18 cellular contexts compared by ENCODE assay signal in the genomic region with DNA sequence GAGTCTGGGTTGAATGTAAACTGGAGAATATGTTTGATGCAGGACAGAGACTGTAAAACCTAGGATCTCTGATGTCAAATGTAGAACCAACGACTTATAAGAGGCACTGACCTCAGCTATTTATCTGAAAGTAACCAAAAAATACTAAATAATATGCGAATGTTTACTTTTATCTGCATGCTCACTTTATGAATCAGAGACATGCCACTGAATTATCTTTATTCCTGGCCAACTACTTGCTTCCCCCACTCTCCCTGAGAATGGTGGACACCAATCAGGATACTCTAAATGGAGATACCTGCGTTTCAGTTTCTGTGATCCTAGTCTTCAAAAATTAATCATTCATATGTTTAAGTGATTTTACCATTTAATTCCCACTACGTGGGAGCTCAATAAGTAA.
A peak's percentile ranks its signal among the peaks of the same experiment; 100 is the strongest.
DNase-seq lines count a peak whose midpoint lies in the region; TF ChIP-seq lines count a peak whose summit lies in the region.
"Had no signal": no experiment of that assay in that cellular context is flagged by ENCODE, and none has a peak within 500 bp of the region (broad histone marks: within the 10 kb centered on the region; RNA-seq: fewer than 3 reads in every experiment).

No MANE protein-coding gene starts in this region.

- peaks cover 6% of the 10 kb centered on the region for H3F3A ChIP-seq in SK-N-SH (replicated peaks; ENCODE audit: insufficient read depth)

- H3K9ac ChIP-seq in SK-N-SH: no peak overlapping the region

- POLR2A ChIA-PET in SK-N-SH (lab: Yijun Ruan, JAX): no interaction called here

- H3K36me3 ChIP-seq in SK-N-SH (replicated peaks in 1 of 2; ENCODE audit: control insufficient read depth in 1 of 2, insufficient read depth in 2 of 2, low read length in 1 of 2): no peaks in the 10 kb centered on the region

- no peak overlapping the region; the same call in 1 of the 2 replicates for H3K4me3 Mint-ChIP-seq in HFFc6
- H3K4me3 Mint-ChIP-seq: CD8-positive, alpha-beta T cell had no signal

- peaks cover 50% of the 10 kb centered on the region; the same call in 1 of the 2 replicates for H3K4me1 Mint-ChIP-seq in HFFc6 (ENCODE audit: low read depth)

- no peaks in the 10 kb centered on the region for H3K9me2 ChIP-seq in SK-N-SH

- TF ChIP-seq RAD21 in SK-N-SH (IDR thresholded peaks at IDR 0.05; ENCODE audit: low read length): no peak

- no peak overlapping the region for H3K4me2 ChIP-seq in SK-N-SH
- H3K4me2 ChIP-seq: A549 had no signal

- peak overlapping the region; percentile 13 to 79; a peak in 2 of 4 replicates for H3K27ac ChIP-seq in SK-N-SH (ENCODE audit: low read depth in 2 of 2, low read length in 1 of 2)
- H3K27ac ChIP-seq: 22Rv1, A549, C4-2B had no signal

- CTCF ChIA-PET in SK-N-SH (lab: Yijun Ruan, JAX): interaction anchor here (0.9 kb wide), 1 partner anchor 9 kb away, joined by 4 read pairs; no protein-coding TSS in a partner anchor

- no peaks in the 10 kb centered on the region for H3K9me3 ChIP-seq in SK-N-SH
- H3K9me3 ChIP-seq: A549 had no signal

- 8% methylated on average over 4 of the region's 4 CpGs for WGBS in SK-N-SH (ENCODE audit: low lambda C conversion rate)

- no peaks in the 10 kb centered on the region for H3K36me3 Mint-ChIP-seq in HFFc6 (ENCODE audit: low read depth)
- H3K36me3 Mint-ChIP-seq: CD8-positive, alpha-beta T cell had no signal

- peaks cover 0 to 7% of the 10 kb centered on the region in 2 experiments; a peak in 1 of 4 replicates for H3K4me1 ChIP-seq in SK-N-SH (ENCODE audit: control insufficient read depth in 1 of 2, insufficient read depth in 2 of 2, low read depth in 1 of 2, low read length in 1 of 2)
- H3K4me1 ChIP-seq: A549 had no signal

- H4K20me1 ChIP-seq in SK-N-SH (ENCODE audit: insufficient read depth): no peaks in the 10 kb centered on the region

- no peak for TF ChIP-seq CTCF in HFFc6 (IDR thresholded peaks at IDR 0.05)
- TF ChIP-seq CTCF in SK-N-SH (IDR thresholded peaks at IDR 0.05): no peak
- TF ChIP-seq CTCF in fibroblast of villous mesenchyme (IDR thresholded peaks at IDR 0.05; ENCODE audit: insufficient read depth, low read depth, low read length): no peak

- H2AFZ ChIP-seq in SK-N-SH (ENCODE audit: low read depth): no peak overlapping the region

- H3K27me3 ChIP-seq in SK-N-SH (ENCODE audit: insufficient read depth): no peaks in the 10 kb centered on the region

- H3K4me3 ChIP-seq in SK-N-SH (ENCODE audit: low read depth in 2 of 2, low read length in 1 of 2): no peak overlapping the region
- no peak overlapping the region for H3K4me3 ChIP-seq in fibroblast of villous mesenchyme (ENCODE audit: low read depth, low read length)
- H3K4me3 ChIP-seq: A549 had no signal

- H3K79me2 ChIP-seq in SK-N-SH (ENCODE audit: insufficient read depth): no peaks in the 10 kb centered on the region

- no peaks in the 10 kb centered on the region for H3K27me3 Mint-ChIP-seq in HFFc6 (ENCODE audit: insufficient read depth)

- TF ChIP-seq EP300 in SK-N-SH (IDR thresholded peaks at IDR 0.05; ENCODE audit: borderline replicate concordance in 1 of 2, low read depth in 1 of 2, low read length in 1 of 2): no peak

- H3K9me3 Mint-ChIP-seq in HFFc6: peaks cover 5% of the 10 kb centered on the region; the same call in 1 of the 2 replicates

- no peak overlapping the region; the same call in 1 of the 2 replicates for H3K27ac Mint-ChIP-seq in HFFc6
- H3K27ac Mint-ChIP-seq: CD8-positive, alpha-beta T cell had no signal

- DNase-seq in EH (ENCODE audit: low read depth) (peak; percentile 3), HFFc6 (peak; percentile 6), SK-N-SH (no peak), fibroblast of villous mesenchyme (ENCODE audit: low read depth) (peak; percentile 47), mucosa of gallbladder (ENCODE audit: low spot score) (no peak), CD1c-positive myeloid dendritic cell (ENCODE audit: extremely low spot score) (no peak), cortex of kidney (lab: John Stamatoyannopoulos, UW) (no peak), GF-D8 (lab: John Stamatoyannopoulos, UW) (no peak)
- DNase-seq: AML-193; Calu3; CD8-positive, alpha-beta T cell; DMS79 treated with DMSO at 0.1 percent for 48 hours; GDM1; GOT3; H7 had no signal

TF ChIP-seq in SK-N-SH, 30 proteins besides CTCF, POLR2A, EP300 and RAD21:
- TF ChIP-seq TAF1 (IDR thresholded peaks at IDR 0.05; ENCODE audit: borderline replicate concordance, low read depth, low read length) (no peak), GATA2 (CRISPR knock-in tag; IDR thresholded peaks at IDR 0.05) (no peak), SMC3 (IDR thresholded peaks at IDR 0.05; ENCODE audit: low read depth, low read length) (no peak), RCOR1 (IDR thresholded peaks at IDR 0.05; ENCODE audit: low read length) (no peak), FOXJ3 (CRISPR knock-in tag; IDR thresholded peaks at IDR 0.05) (no peak), FOXM1 (IDR thresholded peaks at IDR 0.05; ENCODE audit: low read depth) (no peak), POLR2AphosphoS5 (IDR thresholded peaks at IDR 0.05; ENCODE audit: low read depth, low read length) (no peak), ELF1 (IDR thresholded peaks at IDR 0.05) (no peak)
- TF ChIP-seq, protein P1, sequence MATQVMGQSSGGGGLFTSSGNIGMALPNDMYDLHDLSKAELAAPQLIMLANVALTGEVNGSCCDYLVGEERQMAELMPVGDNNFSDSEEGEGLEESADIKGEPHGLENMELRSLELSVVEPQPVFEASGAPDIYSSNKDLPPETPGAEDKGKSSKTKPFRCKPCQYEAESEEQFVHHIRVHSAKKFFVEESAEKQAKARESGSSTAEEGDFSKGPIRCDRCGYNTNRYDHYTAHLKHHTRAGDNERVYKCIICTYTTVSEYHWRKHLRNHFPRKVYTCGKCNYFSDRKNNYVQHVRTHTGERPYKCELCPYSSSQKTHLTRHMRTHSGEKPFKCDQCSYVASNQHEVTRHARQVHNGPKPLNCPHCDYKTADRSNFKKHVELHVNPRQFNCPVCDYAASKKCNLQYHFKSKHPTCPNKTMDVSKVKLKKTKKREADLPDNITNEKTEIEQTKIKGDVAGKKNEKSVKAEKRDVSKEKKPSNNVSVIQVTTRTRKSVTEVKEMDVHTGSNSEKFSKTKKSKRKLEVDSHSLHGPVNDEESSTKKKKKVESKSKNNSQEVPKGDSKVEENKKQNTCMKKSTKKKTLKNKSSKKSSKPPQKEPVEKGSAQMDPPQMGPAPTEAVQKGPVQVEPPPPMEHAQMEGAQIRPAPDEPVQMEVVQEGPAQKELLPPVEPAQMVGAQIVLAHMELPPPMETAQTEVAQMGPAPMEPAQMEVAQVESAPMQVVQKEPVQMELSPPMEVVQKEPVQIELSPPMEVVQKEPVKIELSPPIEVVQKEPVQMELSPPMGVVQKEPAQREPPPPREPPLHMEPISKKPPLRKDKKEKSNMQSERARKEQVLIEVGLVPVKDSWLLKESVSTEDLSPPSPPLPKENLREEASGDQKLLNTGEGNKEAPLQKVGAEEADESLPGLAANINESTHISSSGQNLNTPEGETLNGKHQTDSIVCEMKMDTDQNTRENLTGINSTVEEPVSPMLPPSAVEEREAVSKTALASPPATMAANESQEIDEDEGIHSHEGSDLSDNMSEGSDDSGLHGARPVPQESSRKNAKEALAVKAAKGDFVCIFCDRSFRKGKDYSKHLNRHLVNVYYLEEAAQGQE (IDR thresholded peaks at IDR 0.05; ENCODE audit: low read depth, low read length): no peak

Comparison
In these comparisons a context has a peak if more than half of its experiments do, and no peak if none do; other contexts are left out.
1. DNase-seq: peak in EH (single experiment), HFFc6 (single experiment) and fibroblast of villous mesenchyme (single experiment); none in SK-N-SH (single experiment), mucosa of gallbladder (single experiment), CD1c-positive myeloid dendritic cell (single experiment), cortex of kidney (single experiment) and GF-D8 (single experiment).